Comparison of ENCODE assay signal across 23 cellular contexts in the genomic region with DNA sequence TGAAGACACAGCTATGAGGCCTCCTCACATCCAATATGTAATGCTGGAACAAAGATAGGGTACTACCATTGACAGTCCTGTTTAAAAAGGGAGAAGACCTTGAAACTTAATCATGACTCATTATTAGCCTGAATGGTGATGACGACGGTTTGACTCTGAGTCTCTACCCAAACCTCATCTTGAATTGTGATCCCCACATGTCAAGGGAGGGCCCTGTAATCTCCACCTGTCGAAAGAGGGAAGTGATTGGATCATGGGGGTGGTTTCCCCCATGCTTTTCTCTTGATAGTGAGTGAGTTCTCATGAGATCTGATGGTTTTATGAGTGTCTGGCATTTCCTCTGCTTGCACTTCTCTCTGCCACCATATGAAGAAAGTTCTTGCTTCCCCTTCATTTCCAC.
DNase-seq lines count a peak whose midpoint lies in the region; ATAC-seq and TF ChIP-seq lines count a peak whose summit lies in the region.
"Had no signal": no experiment of that assay in that cellular context is flagged by ENCODE, and none has a peak within 500 bp of the region (broad histone marks: within the 10 kb centered on the region; RNA-seq: fewer than 3 reads in every experiment).

No MANE protein-coding gene starts in this region.

- no TSS peak for BruUV-seq in PC-3 (replicated peaks; lab: Mats Ljungman, UMichigan)

- intact Hi-C loops in PC-3 (cut with micrococcal nuclease) = no loop called here

- H3K4me3 ChIP-seq in PC-3 (ENCODE audit: low read length) (no peak overlapping the region), epithelial cell of esophagus (ENCODE audit: low read length) (no peak overlapping the region)

- no peaks in the 10 kb centered on the region for H3K36me3 ChIP-seq in PC-3 (ENCODE audit: low read depth, low read length)

- no peaks in the 10 kb centered on the region for H3K27me3 ChIP-seq in PC-3 (ENCODE audit: low read length)

- no peaks in the 10 kb centered on the region for H4K20me1 ChIP-seq in PC-3 (ENCODE audit: low read length)

- DNase-seq in ELR (ENCODE audit: low read depth) (peak; percentile 2), PC-3 (peak; percentile 37), epithelial cell of esophagus (ENCODE audit: low read depth) (peak; percentile 35), myocyte (ENCODE audit: low read depth) (peak; percentile 9), NCI-H2029 (lab: John Stamatoyannopoulos, UW) (no peak)
- no peak for DNase-seq in activated CD4-positive, alpha-beta T cell treated with anti-CD3 and anti-CD28 coated beads, Interleukin-2, amount 50 U/mL, for 48 hours
- DNase-seq: AML-193; C1 segment of cervical spinal cord; Calu3; CD8-positive, alpha-beta memory T cell; DMS153; GDM1; HFFc6; KG1; MV-4-11; NCI-H1694; NCI-H2081 treated with DMSO at 0.1 percent for 48 hours; NCI-H2171 treated with DMSO at 0.1 percent for 48 hours; NCI-H524 treated with DMSO at 0.1 percent for 48 hours; NCI-H82; Right ventricle myocardium superior had no signal

- ATAC-seq in PC-3 (no peak), HG03045 (IDR thresholded peaks at IDR 0.05; ENCODE audit: unreplicated experiment) (no peak), GM19452 (IDR thresholded peaks at IDR 0.05; ENCODE audit: unreplicated experiment) (no peak)

- TF ChIP-seq CTCF in PC-3 (conservative IDR thresholded peaks at IDR 0.05; ENCODE audit: low read depth, low read length) = no peak
- TF ChIP-seq CTCF in epithelial cell of esophagus (IDR thresholded peaks at IDR 0.05; ENCODE audit: insufficient read depth, low read depth, low read length, missing control alignments) = no peak

- 0 out of 2 replicates have a peak overlapping the region, but pooled peaks have one; percentile 13 for H2AFZ ChIP-seq in PC-3 (ENCODE audit: low read length)

- no peaks in the 10 kb centered on the region for H3K9me2 ChIP-seq in PC-3 (replicated peaks; ENCODE audit: low read length)

- no peaks in the 10 kb centered on the region for H3K9me3 ChIP-seq in PC-3 (ENCODE audit: low read length)

- peaks cover 3% of the 10 kb centered on the region for H3F3A ChIP-seq in PC-3 (ENCODE audit: low read length, unreplicated experiment)

- CTCF ChIA-PET in PC-3 (lab: Charles Lee) = no interaction called here

- no peaks in the 10 kb centered on the region for H3K79me2 ChIP-seq in PC-3 (ENCODE audit: low read length)

- peaks cover 11% of the 10 kb centered on the region for H3K4me1 ChIP-seq in PC-3 (ENCODE audit: insufficient read depth, low read length)

- H3K27ac ChIP-seq in PC-3 (ENCODE audit: low read length) = peak overlapping the region; percentile 47

- POLR2A ChIA-PET in PC-3 (lab: Charles Lee; ENCODE audit: unreplicated experiment) = no interaction called here

- H3K9ac ChIP-seq in PC-3 (ENCODE audit: low read length) = no peak overlapping the region

- H3K4me2 ChIP-seq in PC-3 (ENCODE audit: low read length) = 0 out of 2 replicates have a peak overlapping the region, but pooled peaks have one; percentile 29

Comparison
In these comparisons a context has a peak if more than half of its experiments do, and no peak if none do; other contexts are left out.
1. DNase-seq: peak in ELR (single experiment), PC-3 (single experiment), epithelial cell of esophagus (single experiment) and myocyte (single experiment); none in activated CD4-positive, alpha-beta T cell treated with anti-CD3 and anti-CD28 coated beads, Interleukin-2, amount 50 U/mL, for 48 hours (0 of 2) and NCI-H2029 (single experiment).